12 cellular contexts compared by ENCODE assay signal in the genomic region with DNA sequence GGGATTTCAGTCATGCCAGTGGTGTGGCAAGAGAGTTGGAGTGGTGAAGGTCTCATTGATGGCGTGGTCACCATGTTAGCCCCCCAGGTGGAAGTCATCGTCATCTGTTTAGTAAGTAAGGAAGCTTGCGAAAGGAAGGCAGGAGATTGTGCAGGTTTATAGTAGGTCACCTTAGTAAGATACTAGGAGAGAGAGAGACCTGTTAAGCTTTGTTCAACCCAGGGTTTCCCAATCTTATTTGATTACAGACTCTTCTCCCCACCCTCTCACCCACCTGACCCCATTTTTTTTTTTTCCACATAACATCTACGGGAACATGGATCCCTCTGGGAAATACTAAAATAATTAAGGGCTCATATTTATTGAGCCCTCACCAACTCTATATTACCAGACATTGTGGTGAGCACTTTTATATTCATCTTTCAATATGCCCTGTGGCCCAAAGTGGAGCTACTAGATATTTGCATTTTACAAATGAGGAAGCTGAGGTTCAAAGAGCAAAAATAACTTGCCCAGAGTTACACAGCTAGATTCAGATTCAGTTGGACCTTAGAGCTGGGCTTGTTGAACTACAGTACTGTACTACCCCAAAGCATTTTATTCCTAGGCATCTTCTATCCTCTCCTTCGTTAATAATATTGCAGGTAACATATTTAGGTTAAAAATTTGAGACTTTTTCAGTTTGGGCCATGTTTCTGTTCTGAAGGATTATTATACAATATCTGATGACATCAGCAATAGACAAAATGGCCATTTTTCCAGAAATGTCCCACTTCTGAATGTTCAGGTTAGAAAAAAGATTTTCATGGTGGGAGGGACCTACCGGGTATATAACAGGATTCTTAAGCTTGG. TPM values are rescaled to one million over a fixed set of nuclear protein-coding genes. Genes with fewer than 3 reads are reported as not detected.
DNase-seq lines count a peak whose midpoint lies in the region; ATAC-seq and TF ChIP-seq lines count a peak whose summit lies in the region.
"Had no signal": no experiment of that assay in that cellular context is flagged by ENCODE, and none has a peak within 500 bp of the region (broad histone marks: within the 10 kb centered on the region; RNA-seq: fewer than 3 reads in every experiment).

No MANE protein-coding gene starts in this region.

- H3F3A ChIP-seq in SU-DHL-6 (ENCODE audit: insufficient read depth), result no peaks in the 10 kb centered on the region

- H3K4me2 ChIP-seq in SU-DHL-6 (ENCODE audit: low read depth, low read length, poor library complexity, severe bottlenecking), result peak overlapping the region; percentile 47

- intact Hi-C loops in sigmoid colon (cut with DNase I), result no loop called here
- intact Hi-C loops in Right ventricle myocardium inferior (cut with DNase I), result no loop called here

- H3K9ac ChIP-seq in SU-DHL-6 (ENCODE audit: low read length), result peak overlapping the region; percentile 16; the same call in 1 of the 2 replicates

- H3K36me3 ChIP-seq in SU-DHL-6 (ENCODE audit: low read length), result no peaks in the 10 kb centered on the region
- peaks cover 3 to 59% (median 16%) of the 10 kb centered on the region in 4 donors for H3K36me3 ChIP-seq in sigmoid colon

- H3K27me3 ChIP-seq in SU-DHL-6 (ENCODE audit: low read length) (no peaks in the 10 kb centered on the region), sigmoid colon (no peaks in the 10 kb centered on the region)

- ATAC-seq in GM18499 (IDR thresholded peaks at IDR 0.05; ENCODE audit: insufficient read depth, unreplicated experiment) (peak; percentile 97), GM21423 (IDR thresholded peaks at IDR 0.05; ENCODE audit: unreplicated experiment) (peak; percentile 92), HG03175 (IDR thresholded peaks at IDR 0.05; ENCODE audit: unreplicated experiment) (peak; percentile 93), Right ventricle myocardium inferior (no peak)

- no peaks in the 10 kb centered on the region for H3K79me2 ChIP-seq in SU-DHL-6 (ENCODE audit: insufficient read depth, low read length)

- no peak for TF ChIP-seq POLR2A in sigmoid colon (IDR thresholded peaks at IDR 0.05)

- H3K9me2 ChIP-seq in SU-DHL-6 (replicated peaks; ENCODE audit: insufficient read depth, low read length), result no peaks in the 10 kb centered on the region

- WGBS in sigmoid colon, 2 donors, result 90 to 93% methylated on average over 6 of the region's 6 CpGs

- H3K4me1 ChIP-seq in sigmoid colon, result peaks cover 0 to 9% (median 4%) of the 10 kb centered on the region in 4 donors

- no peak for TF ChIP-seq EP300 in sigmoid colon (IDR thresholded peaks at IDR 0.05)

- H3K27ac ChIP-seq in SU-DHL-6 (ENCODE audit: low read depth, low read length) (no peak overlapping the region), sigmoid colon (no peak overlapping the region)
- H3K27ac ChIP-seq: HL-60 had no signal

- no peaks in the 10 kb centered on the region for H4K20me1 ChIP-seq in SU-DHL-6 (ENCODE audit: low read depth, low read length)

- H2AFZ ChIP-seq in SU-DHL-6 (ENCODE audit: low read depth, low read length, severe bottlenecking), result no peak overlapping the region

- no peak for DNase-seq in sigmoid colon
- DNase-seq in NCI-H1930 (lab: John Stamatoyannopoulos, UW), result no peak
- no peak for DNase-seq in Right ventricle myocardium inferior (ENCODE audit: missing footprints)
- no peak for DNase-seq in kidney glomerular epithelial cell (lab: John Stamatoyannopoulos, UW)
- DNase-seq: activated CD4-positive, alpha-beta T cell treated with anti-CD3 and anti-CD28 coated beads for 48 hours; NCI-H226; stimulated activated CD4-positive, alpha-beta T cell treated with anti-CD3 and anti-CD28 coated beads, Interleukin-1b, Interleukin-23, amount 100 ng/mL, for 48 hours had no signal

- H3K4me3 ChIP-seq in SU-DHL-6 (ENCODE audit: insufficient read depth, low read length, poor library complexity, severe bottlenecking), result no peak overlapping the region
- no peak overlapping the region for H3K4me3 ChIP-seq in sigmoid colon

- no peak for TF ChIP-seq CTCF in SU-DHL-6 (IDR thresholded peaks at IDR 0.05; ENCODE audit: insufficient read depth, low read length, poor library complexity, severe bottlenecking)
- no peak for TF ChIP-seq CTCF in sigmoid colon (IDR thresholded peaks at IDR 0.05)

- no peaks in the 10 kb centered on the region for H3K9me3 ChIP-seq in SU-DHL-6 (ENCODE audit: insufficient read depth, low read length)
- H3K9me3 ChIP-seq in sigmoid colon, result no peaks in the 10 kb centered on the region

RNA-seq across cellular contexts. Expression of a gene that starts 13.2 kb away (rescaled TPM):
- 10 to 100 TPM; 43.7 to 57.4 (median 50.9) TPM for total RNA-seq in sigmoid colon
- polyA plus RNA-seq in sigmoid colon, result 10 to 100 TPM; 33.3 to 63.5 (median 37.8) TPM
- total RNA-seq in Right ventricle myocardium inferior, result 102 TPM

RNA-seq across cellular contexts. Expression of a gene that starts 32.5 kb away (rescaled TPM):
- total RNA-seq in sigmoid colon (10 to 100 TPM; 22.0 to 29.9 (median 23.9) TPM), Right ventricle myocardium inferior (38.7 TPM)
- polyA plus RNA-seq in sigmoid colon, result 10 to 100 TPM; 12.0 to 67.3 (median 14.1) TPM
